ENCODE assay signal across 9 cellular contexts in genomic region chr14:105418269-105419054, GRCh38. TPM values are rescaled to one million over a fixed set of nuclear protein-coding genes. Genes with fewer than 3 reads are reported as not detected.
DNase-seq lines count a peak whose midpoint lies in the region; ATAC-seq, FAIRE-seq and TF ChIP-seq lines count a peak whose summit lies in the region.
"Had no signal": no experiment of that assay in that cellular context is flagged by ENCODE, and none has a peak within 500 bp of the region (broad histone marks: within the 10 kb centered on the region; RNA-seq: fewer than 3 reads in every experiment).

No MANE protein-coding gene starts in this region.

- peak overlapping the region; percentile 82 for H3K4me3 Mint-ChIP-seq in astrocyte (ENCODE audit: unreplicated experiment)

- FAIRE-seq in astrocyte (lab: Jason Lieb, UNC) = no peak

- H2AFZ ChIP-seq in astrocyte (ENCODE audit: low read depth, low read length) = no peak overlapping the region

- no peak overlapping the region for H3K9ac ChIP-seq in HUES48 (ENCODE audit: low read depth, low read length)
- peak overlapping the region; percentile 89 for H3K9ac ChIP-seq in astrocyte (ENCODE audit: low read length)
- peak overlapping the region; percentile 82 for H3K9ac ChIP-seq in mucosa of stomach (ENCODE audit: low read length)

- H3K36me3 Mint-ChIP-seq in astrocyte (ENCODE audit: low read depth, unreplicated experiment) = peaks cover 4% of the 10 kb centered on the region

- DNase-seq in AG20443 (ENCODE audit: low spot score) = peak; percentile 7
- no peak for DNase-seq in astrocyte (ENCODE audit: low read depth)
- DNase-seq in esophagus squamous epithelium (lab: John Stamatoyannopoulos, UW) = no peak
- DNase-seq in NCI-H146 treated with DMSO at 0.1 percent for 48 hours (lab: John Stamatoyannopoulos, UW; ENCODE audit: unreplicated experiment) = no peak
- no peak for DNase-seq in NCI-H446 (lab: John Stamatoyannopoulos, UW)
- DNase-seq: NCI-H187 treated with DMSO at 0.1 percent for 48 hours had no signal

- WGBS in esophagus squamous epithelium, 2 donors = 79 to 88% methylated on average over 9 to 11 of the region's 15 CpGs

- H3K27ac ChIP-seq in HUES48 (ENCODE audit: low read depth, low read length) (no peak overlapping the region), astrocyte (ENCODE audit: low read depth, low read length) (no peak overlapping the region), esophagus squamous epithelium (no peak overlapping the region)

- intact Hi-C loops in esophagus squamous epithelium (cut with DNase I) = no loop called here

- peaks cover 41% of the 10 kb centered on the region for H3K79me2 ChIP-seq in astrocyte (ENCODE audit: insufficient read depth, low read length)

- peak overlapping the region; percentile 97 for H3K4me2 ChIP-seq in astrocyte (ENCODE audit: low read length)

- no peak for TF ChIP-seq POLR2A in esophagus squamous epithelium (IDR thresholded peaks at IDR 0.05)

- H3K9me3 Mint-ChIP-seq in astrocyte (ENCODE audit: unreplicated experiment) = no peaks in the 10 kb centered on the region

- H3K27me3 Mint-ChIP-seq in astrocyte (ENCODE audit: low read depth, unreplicated experiment) = peaks cover 4% of the 10 kb centered on the region

- peaks cover 14% of the 10 kb centered on the region for H3K4me1 ChIP-seq in HUES48 (ENCODE audit: control insufficient read depth, insufficient read depth, low read length)
- H3K4me1 ChIP-seq in astrocyte (ENCODE audit: insufficient read depth, low read length) = peaks cover 24% of the 10 kb centered on the region
- H3K4me1 ChIP-seq in mucosa of stomach (ENCODE audit: control insufficient read depth, insufficient read depth, low read length) = peaks cover 32% of the 10 kb centered on the region
- H3K4me1 ChIP-seq in esophagus squamous epithelium = peaks cover 38 to 60% (median 42%) of the 10 kb centered on the region in 3 donors

- H3K27me3 ChIP-seq in HUES48 (ENCODE audit: control insufficient read depth, insufficient read depth, low read length) = peaks cover 12% of the 10 kb centered on the region
- H3K27me3 ChIP-seq in astrocyte (ENCODE audit: insufficient read depth, low read length) = no peaks in the 10 kb centered on the region
- no peaks in the 10 kb centered on the region for H3K27me3 ChIP-seq in mucosa of stomach (ENCODE audit: control insufficient read depth, insufficient read depth, low read length)
- H3K27me3 ChIP-seq in esophagus squamous epithelium = peaks cover 0 to 6% (median 0%) of the 10 kb centered on the region in 4 donors

- H3K36me3 ChIP-seq in HUES48 (ENCODE audit: control insufficient read depth, insufficient read depth, low read length) (peaks cover 13% of the 10 kb centered on the region; the same call in 1 of the 2 replicates), astrocyte (ENCODE audit: insufficient read depth, low read length) (no peaks in the 10 kb centered on the region), mucosa of stomach (ENCODE audit: control insufficient read depth, insufficient read depth, low read length) (no peaks in the 10 kb centered on the region), esophagus squamous epithelium (no peaks in the 10 kb centered on the region)

- H3K27ac Mint-ChIP-seq in astrocyte (ENCODE audit: unreplicated experiment) = peak overlapping the region; percentile 53

- H3K4me3 ChIP-seq in HUES48 (ENCODE audit: low read depth, low read length) = peak overlapping the region; percentile 72; the same call in 1 of the 2 replicates
- no peak overlapping the region for H3K4me3 ChIP-seq in astrocyte (ENCODE audit: insufficient read depth, low read depth, low read length)
- no peak overlapping the region for H3K4me3 ChIP-seq in mucosa of stomach (ENCODE audit: low read length)
- peak overlapping the region in 1 of 4 donors; percentile 89 for H3K4me3 ChIP-seq in esophagus squamous epithelium

- H3K9me3 ChIP-seq in HUES48 (ENCODE audit: control insufficient read depth, insufficient read depth, low read length) (no peaks in the 10 kb centered on the region), astrocyte (ENCODE audit: insufficient read depth, low read depth, low read length) (no peaks in the 10 kb centered on the region), mucosa of stomach (ENCODE audit: control insufficient read depth, low read length) (no peaks in the 10 kb centered on the region), esophagus squamous epithelium (no peaks in the 10 kb centered on the region)

- H3K4me1 Mint-ChIP-seq in astrocyte (ENCODE audit: low read depth, unreplicated experiment) = peaks cover 6% of the 10 kb centered on the region

- ATAC-seq in HG02981 (IDR thresholded peaks at IDR 0.05; ENCODE audit: unreplicated experiment) = no peak

- peaks cover 25% of the 10 kb centered on the region for H4K20me1 ChIP-seq in astrocyte (ENCODE audit: insufficient read depth, low read length)

- no peak for TF ChIP-seq CTCF in astrocyte (IDR thresholded peaks at IDR 0.05; ENCODE audit: insufficient read depth, low read depth, low read length)
- TF ChIP-seq CTCF in esophagus squamous epithelium (IDR thresholded peaks at IDR 0.05) = no peak

RNA-seq across cellular contexts. Expression of gene MTA1, which starts 1.2 kb away (rescaled TPM):
- 93.7 and 111 TPM in 2 replicates for total RNA-seq in astrocyte
- 10 to 100 TPM; 19.9 to 64.7 (median 39.6) TPM for total RNA-seq in esophagus squamous epithelium

RNA-seq across cellular contexts. Expression of gene TEX22, which starts 20.1 kb away (rescaled TPM):
- total RNA-seq in astrocyte = 1.2 and 2.5 TPM in 2 replicates
- total RNA-seq in esophagus squamous epithelium = under 1 TPM in 1 of 4 donors, not detected in 3; 0.57 TPM

RNA-seq across cellular contexts. Expression of gene CRIP2, which starts 56.2 kb away (rescaled TPM):
- total RNA-seq in astrocyte (56.0 and 71.8 TPM in 2 replicates), esophagus squamous epithelium (100 to 1,000 TPM in 2 of 4 donors, 10 to 100 TPM in 2; 44.2 to 118 (median 80.7) TPM)
